19 cellular contexts compared by ENCODE assay signal in the genomic region with DNA sequence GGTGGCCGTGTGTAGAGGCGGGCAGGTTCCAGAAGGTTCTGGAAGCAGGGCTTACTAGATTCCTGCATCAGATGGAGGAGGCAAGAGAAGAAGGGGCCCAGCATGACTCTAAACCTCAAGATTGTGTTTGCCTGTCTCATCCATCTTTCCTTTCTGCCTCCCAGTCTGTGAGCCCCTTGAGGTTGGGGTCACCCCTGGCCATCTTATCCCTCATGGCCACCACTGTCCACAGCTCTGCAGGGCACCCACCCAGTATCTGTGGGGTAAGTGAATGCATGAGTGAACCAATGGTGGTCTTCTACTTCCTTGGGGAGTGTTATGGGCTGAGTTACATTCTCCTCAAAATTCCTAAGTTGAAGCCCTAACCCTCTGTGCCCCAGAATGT.
"Had no signal": no experiment of that assay in that cellular context is flagged by ENCODE, and none has a peak within 500 bp of the region (broad histone marks: within the 10 kb centered on the region; RNA-seq: fewer than 3 reads in every experiment).

No MANE protein-coding gene starts in this region.

- H3K27me3 Mint-ChIP-seq: activated CD4-positive, alpha-beta T cell treated with anti-CD3 and anti-CD28 coated beads for 36 hours; activated naive CD8-positive, alpha-beta T cell treated with anti-CD3 and anti-CD28 coated beads, Interleukin-2, amount 10 ng/mL, durations not matched to agents 7 days and 5 days; activated T-cell treated with anti-CD3 and anti-CD28 coated beads, Interleukin-2, amount 50 U/mL, for 24 hours; activated T-helper 17 cell treated with anti-CD3 and anti-CD28 coated beads, Interleukin-2, amount 50 U/mL, for 72 hours had no signal

- ATAC-seq: activated CD4-positive, alpha-beta T cell treated with anti-CD3 and anti-CD28 coated beads for 36 hours; activated T-helper 17 cell treated with anti-CD3 and anti-CD28 coated beads, Interleukin-2, amount 50 U/mL, for 72 hours; left lobe of liver; naive thymus-derived CD8-positive, alpha-beta T cell; upper lobe of right lung had no signal

- H3K27ac ChIP-seq: upper lobe of right lung had no signal

- H3K4me1 Mint-ChIP-seq: activated CD4-positive, alpha-beta T cell treated with anti-CD3 and anti-CD28 coated beads for 36 hours; activated naive CD8-positive, alpha-beta T cell treated with anti-CD3 and anti-CD28 coated beads, Interleukin-2, amount 10 ng/mL, durations not matched to agents 7 days and 5 days; activated T-helper 17 cell treated with anti-CD3 and anti-CD28 coated beads, Interleukin-2, amount 50 U/mL, for 72 hours; mesothelial cell of epicardium had no signal

- H3K4me3 ChIP-seq: lung, upper lobe of right lung had no signal

- H3K9me3 ChIP-seq: upper lobe of right lung had no signal

- H3K4me3 Mint-ChIP-seq: activated CD4-positive, alpha-beta T cell treated with anti-CD3 and anti-CD28 coated beads for 36 hours; activated naive CD8-positive, alpha-beta T cell treated with anti-CD3 and anti-CD28 coated beads, Interleukin-2, amount 10 ng/mL, durations not matched to agents 7 days and 5 days; activated T-cell treated with anti-CD3 and anti-CD28 coated beads, Interleukin-2, amount 50 U/mL, for 24 hours; activated T-helper 17 cell treated with anti-CD3 and anti-CD28 coated beads, Interleukin-2, amount 50 U/mL, for 72 hours; dendritic cell treated with granulocyte-macrophage colony-stimulating factor and Interleukin-4, amounts not matched to agents 40 ng/mL and 50 ng/mL, for 4 days; mesothelial cell of epicardium; naive thymus-derived CD8-positive, alpha-beta T cell had no signal

- H3K27me3 ChIP-seq: upper lobe of right lung had no signal

- H3K36me3 ChIP-seq: upper lobe of right lung had no signal

- DNase-seq: activated CD4-positive, alpha-beta T cell treated with anti-CD3 and anti-CD28 coated beads, Interleukin-2, amount 50 U/mL, for 48 hours; activated naive CD4-positive, alpha-beta T cell; amniotic stem cell; effector CD4-positive, alpha-beta T cell; erythroblast; foreskin fibroblast; retina; stimulated activated naive CD4-positive, alpha-beta T cell treated with Interleukin-2 at 50 U/mL for 16 hours; T-helper 9 cell; upper lobe of right lung had no signal

- H3K9me3 Mint-ChIP-seq: activated T-helper 17 cell treated with anti-CD3 and anti-CD28 coated beads, Interleukin-2, amount 50 U/mL, for 72 hours had no signal

- H3K27ac Mint-ChIP-seq: activated CD4-positive, alpha-beta T cell treated with anti-CD3 and anti-CD28 coated beads for 36 hours; activated naive CD8-positive, alpha-beta T cell treated with anti-CD3 and anti-CD28 coated beads, Interleukin-2, amount 10 ng/mL, durations not matched to agents 7 days and 5 days; activated T-cell treated with anti-CD3 and anti-CD28 coated beads, Interleukin-2, amount 50 U/mL, for 24 hours; activated T-helper 17 cell treated with anti-CD3 and anti-CD28 coated beads, Interleukin-2, amount 50 U/mL, for 72 hours; dendritic cell treated with granulocyte-macrophage colony-stimulating factor and Interleukin-4, amounts not matched to agents 40 ng/mL and 50 ng/mL, for 4 days; mesothelial cell of epicardium; naive thymus-derived CD8-positive, alpha-beta T cell had no signal
